Comparison of ENCODE assay signal across 1 cellular context in genomic region chr4:185018834-185019450, GRCh38.
TF ChIP-seq lines count a peak whose summit lies in the region.

No MANE protein-coding gene starts in this region.

TF ChIP-seq in A549, 52 proteins besides CTCF, POLR2A, EP300 and RAD21 (continued from another document):
- TF ChIP-seq REST (IDR thresholded peaks at IDR 0.05) (no peak), FOSL2 (IDR thresholded peaks at IDR 0.05) (no peak), FOSL2 (CRISPR knock-in tag; IDR thresholded peaks at IDR 0.05) (no peak), PHF8 (IDR thresholded peaks at IDR 0.05; ENCODE audit: borderline replicate concordance, low read depth) (no peak)
